Comparison of ENCODE assay signal across 1 cellular context in genomic region chrX:68823413-68824151, GRCh38.
TF ChIP-seq lines count a peak whose summit lies in the region.

No MANE protein-coding gene starts in this region.

TF ChIP-seq in H1, 55 proteins besides CTCF, POLR2A, EP300 and RAD21 (continued from another document):
- TF ChIP-seq CHD7 (IDR thresholded peaks at IDR 0.05; ENCODE audit: insufficient replicate concordance, low read length) = no peak
TF ChIP-seq in H1: peak in this region for 0.
